Comparison of ENCODE assay signal across 10 cellular contexts in the genomic region with DNA sequence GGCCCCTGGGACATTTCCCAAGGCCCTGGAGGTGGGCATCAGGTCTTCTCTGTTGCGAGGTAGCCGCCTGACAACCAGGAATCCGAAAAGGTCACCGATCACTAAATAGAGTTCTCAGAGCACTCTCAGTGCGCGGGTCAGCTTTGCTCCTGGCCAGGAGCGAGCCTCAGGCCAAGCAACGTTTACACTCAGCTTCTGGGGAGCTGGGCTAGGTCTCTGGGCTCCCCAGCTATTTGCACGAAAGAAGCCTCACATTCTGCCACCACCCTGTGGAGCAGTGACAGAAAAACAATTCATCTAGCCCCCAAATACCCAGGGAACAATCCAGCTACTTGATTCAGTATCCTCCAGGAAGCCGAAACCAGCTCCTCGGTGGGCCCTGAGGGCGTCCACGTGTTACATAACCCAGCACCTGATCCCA. TPM values are rescaled to one million over a fixed set of nuclear protein-coding genes. Genes with fewer than 3 reads are reported as not detected.
DNase-seq lines count a peak whose midpoint lies in the region; ATAC-seq, FAIRE-seq and TF ChIP-seq lines count a peak whose summit lies in the region.
"Had no signal": no experiment of that assay in that cellular context is flagged by ENCODE, and none has a peak within 500 bp of the region (broad histone marks: within the 10 kb centered on the region; RNA-seq: fewer than 3 reads in every experiment).

No MANE protein-coding gene starts in this region.

- no peak for ATAC-seq in naive thymus-derived CD4-positive, alpha-beta T cell
- no peak for ATAC-seq in activated T-cell treated with anti-CD3 and anti-CD28 coated beads, Interleukin-2, amount 50 U/mL, for 4 hours

- H2AFZ ChIP-seq in GM23248 = no peak overlapping the region
- H2AFZ ChIP-seq in astrocyte (ENCODE audit: low read depth, low read length) = no peak overlapping the region

- POLR2A ChIA-PET in naive thymus-derived CD4-positive, alpha-beta T cell (lab: Charles Lee) = no interaction called here

- CTCF ChIA-PET in naive thymus-derived CD4-positive, alpha-beta T cell (lab: Charles Lee) = no interaction called here

- H3K9me3 Mint-ChIP-seq in astrocyte (ENCODE audit: unreplicated experiment) = no peaks in the 10 kb centered on the region
- no peaks in the 10 kb centered on the region for H3K9me3 Mint-ChIP-seq in progenitor cell of endocrine pancreas (ENCODE audit: low read depth)
- H3K9me3 Mint-ChIP-seq in naive thymus-derived CD4-positive, alpha-beta T cell = peaks cover 0 to 6% (median 0%) of the 10 kb centered on the region in 11 donors
- no peaks in the 10 kb centered on the region for H3K9me3 Mint-ChIP-seq in activated T-cell treated with anti-CD3 and anti-CD28 coated beads, Interleukin-2, amount 50 U/mL, for 4 hours
- H3K9me3 Mint-ChIP-seq: CD4-positive, alpha-beta T cell; central memory CD8-positive, alpha-beta T cell had no signal

- intact Hi-C loops in naive thymus-derived CD4-positive, alpha-beta T cell (cut with micrococcal nuclease) = no loop called here

- H3K9me2 ChIP-seq in GM23248 (ENCODE audit: insufficient read depth) = no peaks in the 10 kb centered on the region

- H3K4me1 Mint-ChIP-seq in astrocyte (ENCODE audit: low read depth, unreplicated experiment) = peaks cover 51% of the 10 kb centered on the region
- H3K4me1 Mint-ChIP-seq in progenitor cell of endocrine pancreas (ENCODE audit: low read depth) = peaks cover 58% of the 10 kb centered on the region
- H3K4me1 Mint-ChIP-seq in naive thymus-derived CD4-positive, alpha-beta T cell = peaks cover 5 to 22% (median 16%) of the 10 kb centered on the region in 7 donors
- peaks cover 12% of the 10 kb centered on the region for H3K4me1 Mint-ChIP-seq in activated T-cell treated with anti-CD3 and anti-CD28 coated beads, Interleukin-2, amount 50 U/mL, for 4 hours (ENCODE audit: low read depth)
- H3K4me1 Mint-ChIP-seq: central memory CD8-positive, alpha-beta T cell had no signal

- H3K4me2 ChIP-seq in GM23248 (ENCODE audit: unreplicated experiment) (peak overlapping the region; percentile 100), astrocyte (ENCODE audit: low read length) (peak overlapping the region; percentile 97)

- peak overlapping the region; percentile 99 for H3K4me3 Mint-ChIP-seq in astrocyte (ENCODE audit: unreplicated experiment)
- peak overlapping the region; percentile 86 for H3K4me3 Mint-ChIP-seq in progenitor cell of endocrine pancreas (ENCODE audit: low read depth)
- H3K4me3 Mint-ChIP-seq in naive thymus-derived CD4-positive, alpha-beta T cell = no peak overlapping the region
- H3K4me3 Mint-ChIP-seq in activated T-cell treated with anti-CD3 and anti-CD28 coated beads, Interleukin-2, amount 50 U/mL, for 4 hours = no peak overlapping the region
- H3K4me3 Mint-ChIP-seq: central memory CD8-positive, alpha-beta T cell had no signal

- H3K9ac ChIP-seq in GM23248 = peak overlapping the region; percentile 96
- H3K9ac ChIP-seq in astrocyte (ENCODE audit: low read length) = peak overlapping the region; percentile 98
- no peak overlapping the region for H3K9ac ChIP-seq in iPS-18a (ENCODE audit: low read length)

- no peaks in the 10 kb centered on the region for H3K9me3 ChIP-seq in GM23248 (ENCODE audit: low read depth)
- no peaks in the 10 kb centered on the region for H3K9me3 ChIP-seq in astrocyte (ENCODE audit: insufficient read depth, low read depth, low read length)
- H3K9me3 ChIP-seq in iPS-18a (ENCODE audit: control insufficient read depth, low read depth, low read length) = no peaks in the 10 kb centered on the region
- no peaks in the 10 kb centered on the region for H3K9me3 ChIP-seq in naive thymus-derived CD4-positive, alpha-beta T cell (ENCODE audit: control insufficient read depth in 2 of 3, low read length in 3 of 3)

- in situ Hi-C loops in GM23248 (cut with MboI) = loop anchor here (25.0 kb wide), 1 partner anchor 393 kb away; no protein-coding TSS in a partner anchor
- in situ Hi-C loops in GM13977 (cut with MboI; ENCODE audit: low pct_unique_long_range_greater_than_20kb, low sequenced_read_pairs, unreplicated experiment) = no loop called here

- H3K4me3 ChIP-seq in GM23248 = peak overlapping the region; percentile 93
- peak overlapping the region; percentile 96 for H3K4me3 ChIP-seq in astrocyte (ENCODE audit: insufficient read depth, low read depth, low read length)
- H3K4me3 ChIP-seq in iPS-18a (ENCODE audit: low read length) = peak overlapping the region; percentile 79
- H3K4me3 ChIP-seq in naive thymus-derived CD4-positive, alpha-beta T cell (ENCODE audit: low read length) = no peak overlapping the region

- H3K27ac Mint-ChIP-seq in astrocyte (ENCODE audit: unreplicated experiment) (peak overlapping the region; percentile 97), progenitor cell of endocrine pancreas (peak overlapping the region; percentile 96)
- H3K27ac Mint-ChIP-seq in naive thymus-derived CD4-positive, alpha-beta T cell = no peak overlapping the region
- H3K27ac Mint-ChIP-seq: CD4-positive, alpha-beta T cell had no signal

- peaks cover 56% of the 10 kb centered on the region for H3K4me1 ChIP-seq in GM23248 (ENCODE audit: insufficient read depth)
- peaks cover 64% of the 10 kb centered on the region for H3K4me1 ChIP-seq in astrocyte (ENCODE audit: insufficient read depth, low read length)
- H3K4me1 ChIP-seq in iPS-18a (ENCODE audit: control insufficient read depth, low read depth, low read length) = peaks cover 38% of the 10 kb centered on the region
- no peaks in the 10 kb centered on the region for H3K4me1 ChIP-seq in naive thymus-derived CD4-positive, alpha-beta T cell (ENCODE audit: control insufficient read depth in 2 of 2, insufficient read depth in 2 of 2, low read length in 2 of 2)

- H3K79me2 ChIP-seq in GM23248 (ENCODE audit: insufficient read depth) (peaks cover 85% of the 10 kb centered on the region), astrocyte (ENCODE audit: insufficient read depth, low read length) (peaks cover 84% of the 10 kb centered on the region)

- peaks cover 60% of the 10 kb centered on the region for H3F3A ChIP-seq in GM23248 (ENCODE audit: insufficient read depth)

- H3K27me3 ChIP-seq in GM23248 (replicated peaks; ENCODE audit: insufficient read depth) (no peaks in the 10 kb centered on the region), astrocyte (ENCODE audit: insufficient read depth, low read length) (no peaks in the 10 kb centered on the region), iPS-18a (ENCODE audit: control insufficient read depth, insufficient read depth, low read length) (peaks cover 26% of the 10 kb centered on the region)
- H3K27me3 ChIP-seq in naive thymus-derived CD4-positive, alpha-beta T cell (ENCODE audit: control insufficient read depth in 2 of 2, insufficient read depth in 2 of 2, low read length in 2 of 2) = no peaks in the 10 kb centered on the region

- DNase-seq in GM23248 = no peak
- DNase-seq in astrocyte (ENCODE audit: low read depth) = no peak
- no peak for DNase-seq in progenitor cell of endocrine pancreas (ENCODE audit: low spot score, unreplicated experiment)
- no peak for DNase-seq in naive thymus-derived CD4-positive, alpha-beta T cell
- DNase-seq in stimulated activated CD8-positive, alpha-beta memory T cell treated with anti-CD3 and anti-CD28 coated beads, Interleukin-4, amount 100 ng/mL, for 48 hours = no peak
- no peak for DNase-seq in activated T-cell treated with anti-CD3 and anti-CD28 coated beads, Interleukin-2, amount 50 U/mL, for 4 hours
- no peak for DNase-seq in GM13977 (ENCODE audit: low spot score)

- FAIRE-seq in astrocyte (lab: Jason Lieb, UNC) = no peak

- H3K27ac ChIP-seq in GM23248 (peak overlapping the region; percentile 78), astrocyte (ENCODE audit: low read depth, low read length) (peak overlapping the region; percentile 90), iPS-18a (ENCODE audit: low read length) (no peak overlapping the region)
- no peak overlapping the region for H3K27ac ChIP-seq in naive thymus-derived CD4-positive, alpha-beta T cell (ENCODE audit: low read depth, low read length)

- TF ChIP-seq CTCF in astrocyte (IDR thresholded peaks at IDR 0.05; ENCODE audit: insufficient read depth, low read depth, low read length) = no peak
- no peak for TF ChIP-seq CTCF in progenitor cell of endocrine pancreas (IDR thresholded peaks at IDR 0.05; ENCODE audit: unreplicated experiment)
- TF ChIP-seq CTCF in GM13977 (IDR thresholded peaks at IDR 0.05; ENCODE audit: extremely low read depth, insufficient read depth, missing control alignments) = no peak

- H3K36me3 Mint-ChIP-seq in astrocyte (ENCODE audit: low read depth, unreplicated experiment) = peaks cover 16% of the 10 kb centered on the region
- peaks cover 4% of the 10 kb centered on the region for H3K36me3 Mint-ChIP-seq in progenitor cell of endocrine pancreas (ENCODE audit: insufficient read depth)
- peaks cover 0 to 6% (median 0%) of the 10 kb centered on the region in 5 donors for H3K36me3 Mint-ChIP-seq in naive thymus-derived CD4-positive, alpha-beta T cell
- H3K36me3 Mint-ChIP-seq in activated T-cell treated with anti-CD3 and anti-CD28 coated beads, Interleukin-2, amount 50 U/mL, for 4 hours (ENCODE audit: insufficient read depth) = no peaks in the 10 kb centered on the region

- H3K27me3 Mint-ChIP-seq in astrocyte (ENCODE audit: low read depth, unreplicated experiment) = no peaks in the 10 kb centered on the region
- peaks cover 5% of the 10 kb centered on the region for H3K27me3 Mint-ChIP-seq in progenitor cell of endocrine pancreas
- peaks cover 50 to 70% (median 58%) of the 10 kb centered on the region in 5 donors for H3K27me3 Mint-ChIP-seq in naive thymus-derived CD4-positive, alpha-beta T cell
- peaks cover 56% of the 10 kb centered on the region for H3K27me3 Mint-ChIP-seq in activated T-cell treated with anti-CD3 and anti-CD28 coated beads, Interleukin-2, amount 50 U/mL, for 4 hours (ENCODE audit: low read depth)

- H3K36me3 ChIP-seq in GM23248 (ENCODE audit: low read depth) = no peaks in the 10 kb centered on the region
- H3K36me3 ChIP-seq in astrocyte (ENCODE audit: insufficient read depth, low read length) = peaks cover 4% of the 10 kb centered on the region
- no peaks in the 10 kb centered on the region for H3K36me3 ChIP-seq in iPS-18a (ENCODE audit: control insufficient read depth, low read depth, low read length)
- H3K36me3 ChIP-seq in naive thymus-derived CD4-positive, alpha-beta T cell (ENCODE audit: control insufficient read depth in 2 of 3, insufficient read depth in 3 of 3, low read length in 3 of 3) = no peaks in the 10 kb centered on the region

- H4K20me1 ChIP-seq in GM23248 (ENCODE audit: insufficient read depth) (peaks cover 3% of the 10 kb centered on the region; the same call in 1 of the 2 replicates), astrocyte (ENCODE audit: insufficient read depth, low read length) (peaks cover 73% of the 10 kb centered on the region)

- WGBS in GM23248 (ENCODE audit: low coverage in 1 of 2, low lambda C conversion rate in 2 of 2, missing lambda C conversion rate in 2 of 2), 2 experiments = 91 to 94% methylated on average over 13 of the region's 13 CpGs

RNA-seq across cellular contexts. Expression of a gene that starts 3.3 kb away (rescaled TPM):
- total RNA-seq in GM23248 (2014; rRNA removed; shearing (Covaris generic)) = 96.0 and 100 TPM in 2 replicates
- 59.3 and 59.5 TPM in 2 replicates for polyA plus RNA-seq in GM23248 (2016; fragmentation: Nextera tagmentation; extraction: Ambion mirVana)
- total RNA-seq in astrocyte (117 and 127 TPM in 2 replicates), progenitor cell of endocrine pancreas (45.7 and 49.0 TPM in 2 replicates)
- total RNA-seq in naive thymus-derived CD4-positive, alpha-beta T cell = 1 to 10 TPM in 1 of 5 experiments, under 1 TPM in 3, not detected in 1; 0.41 to 2.6 (median 0.63) TPM
- not detected for polyA plus RNA-seq in naive thymus-derived CD4-positive, alpha-beta T cell
- total RNA-seq in activated T-cell treated with anti-CD3 and anti-CD28 coated beads, Interleukin-2, amount 50 U/mL, for 4 hours = under 1 TPM; 0.18 to 0.46 (median 0.30) TPM

Comparison
In these comparisons a context has a peak if more than half of its experiments do, and no peak if none do; other contexts are left out.
1. H3K27ac ChIP-seq: peak in GM23248 (single experiment) and astrocyte (single experiment); none in iPS-18a (single experiment) and naive thymus-derived CD4-positive, alpha-beta T cell (single experiment).
2. H3K27ac Mint-ChIP-seq: peak in astrocyte (single experiment) and progenitor cell of endocrine pancreas (single experiment); none in naive thymus-derived CD4-positive, alpha-beta T cell (0 of 9).
3. H3K4me3 Mint-ChIP-seq: peak in astrocyte (single experiment) and progenitor cell of endocrine pancreas (single experiment); none in naive thymus-derived CD4-positive, alpha-beta T cell (0 of 10) and activated T-cell treated with anti-CD3 and anti-CD28 coated beads, Interleukin-2, amount 50 U/mL, for 4 hours (single experiment).
4. RNA of a gene that starts 3.3 kb away (total RNA-seq): 117 to 127 TPM in astrocyte, 96.0 to 100 TPM in GM23248 and 45.7 to 49.0 TPM in progenitor cell of endocrine pancreas; 0.41 to 2.6 TPM in naive thymus-derived CD4-positive, alpha-beta T cell and 0.18 to 0.46 TPM in activated T-cell treated with anti-CD3 and anti-CD28 coated beads, Interleukin-2, amount 50 U/mL, for 4 hours; every median in the first group is over 10 times any median in the second.